In the genomic region with DNA sequence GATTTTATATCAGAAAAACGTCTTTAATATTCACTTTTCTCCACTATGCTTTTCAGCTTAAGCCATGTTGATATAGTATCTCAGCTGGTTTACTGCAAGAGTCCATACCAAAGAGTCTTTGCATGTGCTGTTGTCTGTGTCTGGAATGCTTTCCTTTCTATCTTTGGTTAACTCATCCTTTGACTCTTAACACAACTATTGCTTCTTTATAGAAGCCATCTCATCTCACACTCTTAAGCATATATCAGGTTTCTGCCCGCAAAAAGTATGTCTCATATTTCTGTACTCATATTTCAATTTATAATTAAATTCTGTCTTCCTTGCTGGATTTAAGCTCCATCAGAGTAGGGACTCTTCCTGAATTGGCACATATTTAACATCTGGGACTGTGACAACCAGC, we compare ENCODE assay signal across 20 cellular contexts.
"Had no signal": no experiment of that assay in that cellular context is flagged by ENCODE, and none has a peak within 500 bp of the region (broad histone marks: within the 10 kb centered on the region; RNA-seq: fewer than 3 reads in every experiment).

No MANE protein-coding gene starts in this region.

- H3K4me3 Mint-ChIP-seq: activated naive CD4-positive, alpha-beta T cell treated with anti-CD3 and anti-CD28 coated beads, Interleukin-2, amount 50 U/mL, for 24 hours; activated T-cell treated with anti-CD3 and anti-CD28 coated beads, Interleukin-2, amount 50 U/mL, for 24 hours; brain; nephron; T-helper 17 cell had no signal

- H3K27ac Mint-ChIP-seq: activated naive CD4-positive, alpha-beta T cell treated with anti-CD3 and anti-CD28 coated beads, Interleukin-2, amount 50 U/mL, for 24 hours; activated T-cell treated with anti-CD3 and anti-CD28 coated beads, Interleukin-2, amount 50 U/mL, for 24 hours; brain; nephron; T-helper 17 cell had no signal

- H3K36me3 ChIP-seq: esophagus muscularis mucosa, gastrocnemius medialis, left lung had no signal

- H3K36me3 Mint-ChIP-seq: activated naive CD4-positive, alpha-beta T cell treated with anti-CD3 and anti-CD28 coated beads, Interleukin-2, amount 50 U/mL, for 24 hours; brain had no signal

- FAIRE-seq: endometrium, keratinocyte, TTC549 had no signal

- H3K27me3 ChIP-seq: esophagus muscularis mucosa, gastrocnemius medialis, left lung had no signal

- H3K4me1 ChIP-seq: esophagus muscularis mucosa, gastrocnemius medialis, left lung, psoas muscle had no signal

- H3K9me3 Mint-ChIP-seq: activated naive CD4-positive, alpha-beta T cell treated with anti-CD3 and anti-CD28 coated beads, Interleukin-2, amount 50 U/mL, for 24 hours; activated T-cell treated with anti-CD3 and anti-CD28 coated beads, Interleukin-2, amount 50 U/mL, for 24 hours had no signal

- H3K9me3 ChIP-seq: esophagus muscularis mucosa, gastrocnemius medialis, left lung, mucosa of descending colon, psoas muscle had no signal

- H3K27me3 Mint-ChIP-seq: activated naive CD4-positive, alpha-beta T cell treated with anti-CD3 and anti-CD28 coated beads, Interleukin-2, amount 50 U/mL, for 24 hours; activated T-cell treated with anti-CD3 and anti-CD28 coated beads, Interleukin-2, amount 50 U/mL, for 24 hours; brain; T-helper 17 cell had no signal

- DNase-seq: activated CD4-positive, alpha-beta T cell treated with anti-CD3 and anti-CD28 coated beads, Interleukin-2, amount 50 U/mL, for 1 hour; activated CD4-positive, CD25-positive, alpha-beta regulatory T cell; activated effector memory CD4-positive, alpha-beta T cell treated with Interleukin-2 at 50 U/mL for 16 hours; activated T-cell treated with anti-CD3 and anti-CD28 coated beads, Interleukin-2, amount 50 U/mL, for 24 hours; amygdala; gastrocnemius medialis; left lung; mucosa of descending colon; occipital lobe; psoas muscle; stimulated activated CD4-positive, alpha-beta T cell treated with anti-CD3 and anti-CD28 coated beads, Interleukin-12 subunit alpha, Interleukin-12 subunit beta, amount 100 ng/mL, for 4 hours; stimulated activated naive CD4-positive, alpha-beta T cell treated with Interleukin-2 at 50 U/mL for 16 hours; T-helper 17 cell had no signal

- H3K4me1 Mint-ChIP-seq: activated naive CD4-positive, alpha-beta T cell treated with anti-CD3 and anti-CD28 coated beads, Interleukin-2, amount 50 U/mL, for 24 hours; brain; T-helper 17 cell had no signal

- H3K4me3 ChIP-seq: esophagus muscularis mucosa, gastrocnemius medialis, left lung, mucosa of descending colon, psoas muscle had no signal

- H3K27ac ChIP-seq: esophagus muscularis mucosa, gastrocnemius medialis, left lung, psoas muscle had no signal
